6 cellular contexts compared by ENCODE assay signal in the genomic region with DNA sequence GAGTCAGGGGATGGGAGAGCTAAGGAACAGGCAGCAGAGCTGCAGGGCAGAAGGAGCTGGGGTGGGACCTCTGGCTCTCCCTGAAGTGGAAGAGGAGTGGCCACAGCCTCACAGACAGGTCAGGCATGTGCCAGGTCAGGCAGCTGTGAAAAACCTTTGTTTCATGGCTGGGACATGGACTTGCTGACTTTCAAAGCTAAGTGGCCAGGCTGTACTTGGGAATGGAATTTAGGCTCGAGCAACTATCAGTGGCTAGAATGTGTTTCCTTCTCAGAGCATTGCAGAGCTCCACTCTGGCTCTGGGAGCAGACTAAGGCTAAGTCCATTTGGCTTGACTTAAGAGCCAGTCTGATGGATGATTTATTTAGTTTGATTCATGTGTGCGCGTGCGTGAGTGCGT.
"Had no signal": no experiment of that assay in that cellular context is flagged by ENCODE, and none has a peak within 500 bp of the region (broad histone marks: within the 10 kb centered on the region; RNA-seq: fewer than 3 reads in every experiment).

No MANE protein-coding gene starts in this region.

- DNase-seq: GM23248, GOT3, H7, HFFc6 had no signal

- H3K4me3 ChIP-seq: GM23248, HAP-1 had no signal

- H3K27ac ChIP-seq: GM23248, HL-60 had no signal

- H3K36me3 ChIP-seq: HAP-1 had no signal

- H3K9me3 ChIP-seq: HAP-1 had no signal

- H3K4me1 ChIP-seq: HAP-1 had no signal

- H3K9ac ChIP-seq: GM23248 had no signal
